In the genomic region with DNA sequence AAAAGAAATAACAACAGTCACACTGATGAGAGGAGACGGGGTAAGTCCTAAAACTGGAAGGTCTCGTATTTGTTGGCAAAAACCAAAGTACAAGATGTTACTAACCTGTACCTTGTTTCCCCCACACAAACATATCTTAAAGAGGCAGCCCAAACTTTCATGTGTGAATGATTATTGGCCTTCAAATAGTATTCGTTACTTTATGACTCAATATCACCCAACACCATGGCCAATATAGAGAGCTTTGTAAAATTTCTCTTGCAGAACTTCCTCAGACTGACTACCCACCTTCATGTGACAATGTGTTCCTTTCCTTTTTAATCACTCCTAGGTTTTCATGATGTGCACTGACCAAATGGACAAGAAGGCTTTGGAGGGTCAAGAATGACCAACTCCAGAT, we compare ENCODE assay signal across 20 cellular contexts. TPM values are rescaled to one million over a fixed set of nuclear protein-coding genes. Genes with fewer than 3 reads are reported as not detected.
DNase-seq lines count a peak whose midpoint lies in the region; ATAC-seq and TF ChIP-seq lines count a peak whose summit lies in the region.
"Had no signal": no experiment of that assay in that cellular context is flagged by ENCODE, and none has a peak within 500 bp of the region (broad histone marks: within the 10 kb centered on the region; RNA-seq: fewer than 3 reads in every experiment).

No MANE protein-coding gene starts in this region.

- intact Hi-C loops in activated CD4-positive, alpha-beta T cell treated with anti-CD3 and anti-CD28 coated beads for 36 hours (cut with DNase I, micrococcal nuclease), result loop anchor here in 1 of 2 experiments (2.0 kb wide), 1 partner anchor 34 kb away; no protein-coding TSS in a partner anchor
- intact Hi-C loops in OCI-LY7 (cut with micrococcal nuclease; ENCODE audit: unreplicated experiment), result no loop called here

- H3K4me3 ChIP-seq in OCI-LY7 (ENCODE audit: low read depth, low read length, poor library complexity, severe bottlenecking), result no peak overlapping the region
- H3K4me3 ChIP-seq: A549, GM23248, HAP-1 had no signal

- H3K27ac ChIP-seq in OCI-LY7 (ENCODE audit: low read depth, low read length, poor library complexity, severe bottlenecking), result no peak overlapping the region
- H3K27ac ChIP-seq: 22Rv1, GM23248 had no signal

- no TSS peak for BruUV-seq in OCI-LY7 (replicated peaks; lab: Mats Ljungman, UMichigan)

- no peak overlapping the region for H2AFZ ChIP-seq in OCI-LY7 (ENCODE audit: low read length)
- H2AFZ ChIP-seq: GM23248 had no signal

- H4K20me1 ChIP-seq in OCI-LY7 (ENCODE audit: insufficient read depth, low read length), result no peaks in the 10 kb centered on the region

- no peak for DNase-seq in activated CD4-positive, alpha-beta T cell treated with anti-CD3 and anti-CD28 coated beads for 36 hours
- DNase-seq in activated CD4-positive, alpha-beta T cell treated with anti-CD3 and anti-CD28 coated beads for 1 hour, result no peak
- DNase-seq in stimulated activated naive CD8-positive, alpha-beta T cell treated with anti-CD3 and anti-CD28 coated beads, Interleukin-15, amount 100 ng/mL, for 72 hours, result no peak
- no peak for DNase-seq in stimulated activated naive CD8-positive, alpha-beta T cell treated with anti-CD3 and anti-CD28 coated beads, Interleukin-15, Interleukin-2, amounts not matched to agents 100 U/mL and 50 U/mL, for 24 hours
- no peak for DNase-seq in stimulated activated effector memory CD8-positive, alpha-beta T cell treated with anti-CD3 and anti-CD28 coated beads, Interleukin-12 subunit alpha, Interleukin-12 subunit beta, amount 100 ng/mL, for 72 hours (ENCODE audit: low spot score in 2 of 2)
- DNase-seq in OCI-LY7 (ENCODE audit: low spot score) (no peak), DMS153 treated with DMSO at 0.1 percent for 48 hours (lab: John Stamatoyannopoulos, UW; ENCODE audit: unreplicated experiment) (no peak)
- DNase-seq: AML-193; CD4-positive, CD25-positive, alpha-beta regulatory T cell; CD8-positive, alpha-beta memory T cell; COR-L47; DMS 273 treated with DMSO at 0.1 percent for 48 hours; GM23248; KBM-7 had no signal

- ATAC-seq in activated CD4-positive, alpha-beta T cell treated with anti-CD3 and anti-CD28 coated beads for 36 hours, result peak; percentile 27
- peak; percentile 26 for ATAC-seq in stimulated activated naive CD8-positive, alpha-beta T cell treated with anti-CD3 and anti-CD28 coated beads, Interleukin-15, amount 100 ng/mL, for 72 hours
- ATAC-seq in stimulated activated naive CD8-positive, alpha-beta T cell treated with anti-CD3 and anti-CD28 coated beads, Interleukin-15, Interleukin-2, amounts not matched to agents 100 U/mL and 50 U/mL, for 24 hours, result no peak
- peak; percentile 38 for ATAC-seq in HG03175 (IDR thresholded peaks at IDR 0.05; ENCODE audit: unreplicated experiment)
- peak; percentile 68 for ATAC-seq in stimulated activated effector memory CD8-positive, alpha-beta T cell treated with anti-CD3 and anti-CD28 coated beads, Interleukin-12 subunit alpha, Interleukin-12 subunit beta, amount 100 ng/mL, for 72 hours
- ATAC-seq: A549, HepG2 had no signal

- no peaks in the 10 kb centered on the region for H3K9me2 ChIP-seq in OCI-LY7 (ENCODE audit: insufficient read depth, low read length)

- no peaks in the 10 kb centered on the region for H3K4me1 ChIP-seq in OCI-LY7 (ENCODE audit: insufficient read depth, low read length, poor library complexity, severe bottlenecking)
- H3K4me1 ChIP-seq: HAP-1 had no signal

- no peak overlapping the region for H3K4me2 ChIP-seq in OCI-LY7 (ENCODE audit: low read length)

- POLR2A ChIA-PET in activated CD4-positive, alpha-beta T cell treated with anti-CD3 and anti-CD28 coated beads for 36 hours (lab: Charles Lee), result no interaction called here
- POLR2A ChIA-PET in OCI-LY7 (lab: Charles Lee), result interaction anchor here (0.6 to 0.9 kb wide), 2 partner anchors 12 to 361 kb away, joined by 3 read pairs; no protein-coding TSS in a partner anchor

- H3K4me1 Mint-ChIP-seq in activated CD4-positive, alpha-beta T cell treated with anti-CD3 and anti-CD28 coated beads for 36 hours, result peaks cover 24% of the 10 kb centered on the region
- H3K4me1 Mint-ChIP-seq in stimulated activated naive CD8-positive, alpha-beta T cell treated with anti-CD3 and anti-CD28 coated beads, Interleukin-15, amount 100 ng/mL, for 72 hours, result no peaks in the 10 kb centered on the region
- peaks cover 15% of the 10 kb centered on the region for H3K4me1 Mint-ChIP-seq in stimulated activated effector memory CD8-positive, alpha-beta T cell treated with anti-CD3 and anti-CD28 coated beads, Interleukin-12 subunit alpha, Interleukin-12 subunit beta, amount 100 ng/mL, for 72 hours
- H3K4me1 Mint-ChIP-seq: CD4-positive, CD25-positive, alpha-beta regulatory T cell; IgD-negative memory B cell had no signal

- no peak overlapping the region for H3K27ac Mint-ChIP-seq in activated CD4-positive, alpha-beta T cell treated with anti-CD3 and anti-CD28 coated beads for 36 hours
- peak overlapping the region in 1 of 2 donors; percentile 82 for H3K27ac Mint-ChIP-seq in stimulated activated naive CD8-positive, alpha-beta T cell treated with anti-CD3 and anti-CD28 coated beads, Interleukin-15, amount 100 ng/mL, for 72 hours
- no peak overlapping the region for H3K27ac Mint-ChIP-seq in stimulated activated effector memory CD8-positive, alpha-beta T cell treated with anti-CD3 and anti-CD28 coated beads, Interleukin-12 subunit alpha, Interleukin-12 subunit beta, amount 100 ng/mL, for 72 hours
- H3K27ac Mint-ChIP-seq: CD4-positive, CD25-positive, alpha-beta regulatory T cell; IgD-negative memory B cell had no signal

- no peaks in the 10 kb centered on the region for H3K9me3 Mint-ChIP-seq in activated CD4-positive, alpha-beta T cell treated with anti-CD3 and anti-CD28 coated beads for 36 hours (ENCODE audit: low read depth)
- no peaks in the 10 kb centered on the region for H3K9me3 Mint-ChIP-seq in stimulated activated naive CD8-positive, alpha-beta T cell treated with anti-CD3 and anti-CD28 coated beads, Interleukin-15, amount 100 ng/mL, for 72 hours
- no peaks in the 10 kb centered on the region for H3K9me3 Mint-ChIP-seq in stimulated activated effector memory CD8-positive, alpha-beta T cell treated with anti-CD3 and anti-CD28 coated beads, Interleukin-12 subunit alpha, Interleukin-12 subunit beta, amount 100 ng/mL, for 72 hours
- H3K9me3 Mint-ChIP-seq: CD4-positive, CD25-positive, alpha-beta regulatory T cell; CD8-positive, alpha-beta memory T cell had no signal

- H3K36me3 Mint-ChIP-seq in activated CD4-positive, alpha-beta T cell treated with anti-CD3 and anti-CD28 coated beads for 36 hours (ENCODE audit: low read depth), result no peaks in the 10 kb centered on the region
- H3K36me3 Mint-ChIP-seq in stimulated activated effector memory CD8-positive, alpha-beta T cell treated with anti-CD3 and anti-CD28 coated beads, Interleukin-12 subunit alpha, Interleukin-12 subunit beta, amount 100 ng/mL, for 72 hours, result no peaks in the 10 kb centered on the region
- H3K36me3 Mint-ChIP-seq: CD4-positive, CD25-positive, alpha-beta regulatory T cell; CD8-positive, alpha-beta memory T cell; IgD-negative memory B cell had no signal

- H3K36me3 ChIP-seq in OCI-LY7 (ENCODE audit: insufficient read depth, low read length), result no peaks in the 10 kb centered on the region
- H3K36me3 ChIP-seq: HAP-1 had no signal

- H3K9me3 ChIP-seq in OCI-LY7 (ENCODE audit: low read length), result no peaks in the 10 kb centered on the region
- H3K9me3 ChIP-seq: A549, HAP-1 had no signal

- H3K4me3 Mint-ChIP-seq in activated CD4-positive, alpha-beta T cell treated with anti-CD3 and anti-CD28 coated beads for 36 hours, result no peak overlapping the region
- no peak overlapping the region for H3K4me3 Mint-ChIP-seq in stimulated activated naive CD8-positive, alpha-beta T cell treated with anti-CD3 and anti-CD28 coated beads, Interleukin-15, amount 100 ng/mL, for 72 hours
- H3K4me3 Mint-ChIP-seq in stimulated activated effector memory CD8-positive, alpha-beta T cell treated with anti-CD3 and anti-CD28 coated beads, Interleukin-12 subunit alpha, Interleukin-12 subunit beta, amount 100 ng/mL, for 72 hours, result no peak overlapping the region
- H3K4me3 Mint-ChIP-seq: CD4-positive, CD25-positive, alpha-beta regulatory T cell; IgD-negative memory B cell had no signal

- CTCF ChIA-PET in activated CD4-positive, alpha-beta T cell treated with anti-CD3 and anti-CD28 coated beads for 36 hours (lab: Charles Lee), result interaction anchor here (0.6 kb wide), 1 partner anchor 693 kb away, joined by 3 read pairs; no protein-coding TSS in a partner anchor
- CTCF ChIA-PET in OCI-LY7 (lab: Charles Lee; ENCODE audit: unreplicated experiment), result no interaction called here

- no peaks in the 10 kb centered on the region for H3K27me3 Mint-ChIP-seq in activated CD4-positive, alpha-beta T cell treated with anti-CD3 and anti-CD28 coated beads for 36 hours
- no peaks in the 10 kb centered on the region for H3K27me3 Mint-ChIP-seq in stimulated activated naive CD8-positive, alpha-beta T cell treated with anti-CD3 and anti-CD28 coated beads, Interleukin-15, amount 100 ng/mL, for 72 hours

- no peaks in the 10 kb centered on the region for H3K79me2 ChIP-seq in OCI-LY7 (ENCODE audit: insufficient read depth, low read depth, low read length)

- no peak for TF ChIP-seq CTCF in OCI-LY7 (conservative IDR thresholded peaks at IDR 0.05; ENCODE audit: low read length)

RNA-seq across cellular contexts. Expression of a gene that starts 48.4 kb away (rescaled TPM):
- total RNA-seq in activated CD4-positive, alpha-beta T cell treated with anti-CD3 and anti-CD28 coated beads for 36 hours, result 100 to 1,000 TPM; 328 to 429 TPM
- 377 and 402 TPM in 2 replicates for total RNA-seq in OCI-LY7 (2014; rRNA removed; shearing (Covaris generic))
- total RNA-seq in OCI-LY7 (2022), result 389 and 436 TPM in 2 replicates
